Comparison of ENCODE assay signal across 9 cellular contexts in the genomic region with DNA sequence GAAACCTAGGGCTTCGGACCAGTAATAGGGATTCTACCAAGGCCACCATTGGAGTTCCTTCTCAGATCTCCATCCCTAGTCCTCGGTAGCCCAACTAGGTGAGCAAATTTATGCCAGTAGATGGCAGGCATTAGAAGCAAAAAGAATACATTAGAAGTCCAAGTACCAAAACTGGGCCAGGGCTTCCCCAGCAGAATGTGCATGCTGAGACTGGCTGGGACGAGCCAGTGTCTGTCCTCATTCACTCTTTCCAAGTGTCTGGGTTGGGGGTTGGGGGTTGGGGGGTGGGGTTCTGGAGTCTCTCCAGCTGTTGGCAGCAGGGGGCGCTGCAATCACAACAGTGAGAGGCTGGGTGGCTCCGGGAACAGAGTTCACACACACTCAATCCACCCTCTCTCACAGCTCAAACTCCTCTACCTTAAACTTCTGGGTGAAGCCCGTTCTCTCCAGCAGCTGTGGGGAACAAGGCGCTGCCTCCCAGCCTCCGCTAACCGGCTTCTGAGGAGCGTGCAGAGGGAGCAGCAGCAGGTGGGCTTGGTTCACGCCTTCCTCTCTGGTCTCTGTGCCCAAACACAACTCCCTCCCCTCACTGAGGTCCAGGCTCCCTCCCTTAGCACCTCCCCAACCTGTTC. TPM values are rescaled to one million over a fixed set of nuclear protein-coding genes. Genes with fewer than 3 reads are reported as not detected.
DNase-seq lines count a peak whose midpoint lies in the region; ATAC-seq and TF ChIP-seq lines count a peak whose summit lies in the region.
"Had no signal": no experiment of that assay in that cellular context is flagged by ENCODE, and none has a peak within 500 bp of the region (broad histone marks: within the 10 kb centered on the region; RNA-seq: fewer than 3 reads in every experiment).

No MANE protein-coding gene starts in this region.

- H3K4me3 Mint-ChIP-seq in CD14-positive monocyte = no peak overlapping the region

- H3K4me1 ChIP-seq in iPS-15b (ENCODE audit: control insufficient read depth, insufficient read depth, low read length) = peaks cover 7% of the 10 kb centered on the region

- no peak overlapping the region for H3K4me3 ChIP-seq in HL-60 (replicated peaks; ENCODE audit: insufficient read depth, low read length)
- peak overlapping the region; percentile 72 for H3K4me3 ChIP-seq in iPS-15b (ENCODE audit: low read depth, low read length)

- peak overlapping the region in 1 of 7 donors; percentile 3 for H3K27ac Mint-ChIP-seq in CD14-positive monocyte

- in situ Hi-C loops in SK-MEL-5 (cut with HindIII; ENCODE audit: low pct_unique_long_range_greater_than_20kb, low sequenced_read_pairs) = no loop called here

- DNase-seq in CD14-positive monocyte (ENCODE audit: low spot score) (no peak), HL-60 (ENCODE audit: low read depth in 1 of 2, low spot score in 1 of 2) (peak; percentile 15 to 42), SK-MEL-5 (ENCODE audit: low read depth, low spot score) (peak; percentile 47), anterior cingulate cortex (lab: John Stamatoyannopoulos, UW) (peak in 43 of 58 donors; percentile 14 to 76 (median 50)), GM19240 (ENCODE audit: insufficient read length, low spot score) (no peak)
- DNase-seq in stimulated activated CD4-positive, alpha-beta T cell treated with anti-CD3 and anti-CD28 coated beads, Interleukin-4, amount 100 ng/mL, for 4 hours = peak; percentile 9 to 53

- H3K36me3 Mint-ChIP-seq in CD14-positive monocyte = no peaks in the 10 kb centered on the region

- H3K9me3 Mint-ChIP-seq in CD14-positive monocyte = no peaks in the 10 kb centered on the region

- no peaks in the 10 kb centered on the region for H3K36me3 ChIP-seq in iPS-15b (ENCODE audit: control insufficient read depth, insufficient read depth, low read length)

- no peak for ATAC-seq in GM18867 (IDR thresholded peaks at IDR 0.05; ENCODE audit: unreplicated experiment)

- peaks cover 9% of the 10 kb centered on the region for H3K27me3 ChIP-seq in HL-60 (ENCODE audit: insufficient read depth, poor library complexity, severe bottlenecking)
- peaks cover 5% of the 10 kb centered on the region for H3K27me3 ChIP-seq in iPS-15b (ENCODE audit: control insufficient read depth, insufficient read depth, low read length)

- no peak overlapping the region for H3K27ac ChIP-seq in HL-60 (replicated peaks)

- no peak overlapping the region for H3K9ac ChIP-seq in iPS-15b (ENCODE audit: low read depth, low read length)

- peak; percentile 23 for TF ChIP-seq CTCF in CD14-positive monocyte (IDR thresholded peaks at IDR 0.05)
- TF ChIP-seq CTCF in HL-60 (IDR thresholded peaks at IDR 0.05; ENCODE audit: insufficient read depth, low read length) = no peak

- peaks cover 5 to 6% (median 5%) of the 10 kb centered on the region in 3 donors for H3K27me3 Mint-ChIP-seq in CD14-positive monocyte (ENCODE audit: low read depth in 3 of 3)

- intact Hi-C loops in CD14-positive monocyte (cut with micrococcal nuclease) = no loop called here

- no peaks in the 10 kb centered on the region for H3K4me1 Mint-ChIP-seq in CD14-positive monocyte

- H3K9me3 ChIP-seq in iPS-15b (ENCODE audit: control insufficient read depth, insufficient read depth, low read length) = no peaks in the 10 kb centered on the region

RNA-seq across cellular contexts. Expression of gene BTG4, which starts 57.5 kb away (rescaled TPM):
- polyA plus RNA-seq in CD14-positive monocyte = not detected
- not detected in 2 replicates for total RNA-seq in SK-MEL-5 (2014; rRNA removed; shearing (Covaris generic))
- not detected in 2 replicates for polyA plus RNA-seq in SK-MEL-5 (2015; cell fraction: cytosol; rRNA removed)
- not detected in 2 replicates for polyA plus RNA-seq in SK-MEL-5 (2015; cell fraction: nucleus; rRNA removed)
- total RNA-seq: skeletal muscle tissue had no signal

RNA-seq across cellular contexts. Expression of gene HOATZ, which starts 59.9 kb away (rescaled TPM):
- polyA plus RNA-seq in CD14-positive monocyte = not detected
- total RNA-seq in SK-MEL-5 (2014; rRNA removed; shearing (Covaris generic)) = not detected in 2 replicates
- polyA plus RNA-seq in SK-MEL-5 (2015; cell fraction: cytosol; rRNA removed) = not detected in 2 replicates
- polyA plus RNA-seq in SK-MEL-5 (2015; cell fraction: nucleus; rRNA removed) = not detected in 2 replicates
- total RNA-seq: skeletal muscle tissue had no signal

Comparison
In these comparisons a context has a peak if more than half of its experiments do, and no peak if none do; other contexts are left out.
1. DNase-seq: peak in HL-60 (2 of 2), SK-MEL-5 (single experiment), anterior cingulate cortex (43 of 58) and stimulated activated CD4-positive, alpha-beta T cell treated with anti-CD3 and anti-CD28 coated beads, Interleukin-4, amount 100 ng/mL, for 4 hours (2 of 2); none in CD14-positive monocyte (single experiment) and GM19240 (single experiment).